In the genomic region with DNA sequence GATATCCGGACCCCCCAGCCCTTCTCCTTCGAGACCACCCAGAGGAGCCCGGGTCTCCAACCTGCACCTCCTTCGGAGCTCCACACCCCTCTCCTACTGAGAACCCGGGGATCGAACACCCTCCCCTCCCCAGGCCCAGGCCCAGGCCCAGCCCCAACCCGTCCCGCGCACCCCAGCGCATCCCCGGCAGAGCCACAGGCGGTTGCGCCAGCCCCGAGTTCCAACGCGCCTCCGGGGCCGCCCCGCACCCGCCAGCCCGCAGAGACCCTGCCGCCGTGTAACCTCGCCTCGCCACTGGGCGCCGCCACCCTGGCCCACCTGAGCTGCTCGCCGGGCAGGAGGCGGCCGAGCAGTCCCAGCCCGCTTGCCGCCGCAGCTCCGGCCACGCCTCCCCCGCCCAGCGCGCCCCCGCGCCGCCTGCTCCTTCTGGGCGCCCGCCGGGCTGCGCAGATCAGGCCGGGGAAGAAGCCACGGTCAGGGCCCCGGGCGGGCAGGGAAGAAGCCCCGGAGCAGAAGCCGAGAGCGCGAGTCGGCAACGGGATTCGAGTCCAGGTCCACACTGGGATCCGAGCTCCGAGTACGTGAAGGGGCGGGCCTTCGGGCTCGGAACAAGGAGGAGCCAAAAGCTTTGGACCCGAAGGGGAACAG, we compare ENCODE assay signal across 8 cellular contexts. TPM values are rescaled to one million over a fixed set of nuclear protein-coding genes. Genes with fewer than 3 reads are reported as not detected.
DNase-seq lines count a peak whose midpoint lies in the region; ATAC-seq and TF ChIP-seq lines count a peak whose summit lies in the region.

Gene MBOAT7, minus strand, starts transcription at position 561 of the 648 bp plus-strand sequence. CDS start 1,072 bp downstream, outside the sequence.

- H3K27me3 ChIP-seq in cardiac muscle cell = no peaks in the 10 kb centered on the region

- ATAC-seq in GM19372 (IDR thresholded peaks at IDR 0.05; ENCODE audit: low read depth, unreplicated experiment) (peak; percentile 12), HG03439 (IDR thresholded peaks at IDR 0.05; ENCODE audit: unreplicated experiment) (peak; percentile 15)

- peaks cover 11% of the 10 kb centered on the region for H3K4me1 ChIP-seq in cardiac muscle cell (ENCODE audit: low read depth)

- no peaks in the 10 kb centered on the region for H3K9me3 ChIP-seq in cardiac muscle cell (ENCODE audit: low read depth)

- no peaks in the 10 kb centered on the region for H3K27me3 Mint-ChIP-seq in activated CD4-positive, alpha-beta memory T cell treated with anti-CD3 and anti-CD28 coated beads, Interleukin-2, amount 10 ng/mL, durations not matched to agents 7 days and 5 days

- H3K9me3 Mint-ChIP-seq in activated CD4-positive, alpha-beta memory T cell treated with anti-CD3 and anti-CD28 coated beads, Interleukin-2, amount 10 ng/mL, durations not matched to agents 7 days and 5 days = no peaks in the 10 kb centered on the region

- peak; percentile 16 for TF ChIP-seq CTCF in cardiac muscle cell (IDR thresholded peaks at IDR 0.05; ENCODE audit: low read depth, low read length)

- DNase-seq in DMS153 (lab: John Stamatoyannopoulos, UW) (peak; percentile 67), cardiac muscle cell (ENCODE audit: low read depth in 1 of 2, low spot score in 1 of 2) (no peak), renal cortical epithelial cell (ENCODE audit: low read depth) (no peak), AG08395 (ENCODE audit: low spot score) (no peak)
- DNase-seq in activated CD4-positive, alpha-beta memory T cell treated with anti-CD3 and anti-CD28 coated beads, Interleukin-2, amount 10 ng/mL, durations not matched to agents 7 days and 5 days = no peak
- no peak for DNase-seq in stimulated activated CD4-positive, alpha-beta T cell treated with anti-CD3 and anti-CD28 coated beads, Interleukin-1b, Interleukin-23, amount 100 ng/mL, for 48 hours

- peak within 1 kb of the TSS; percentile 67 for H3K4me3 ChIP-seq in cardiac muscle cell

- H3K36me3 ChIP-seq in cardiac muscle cell = peaks cover 9% of the 10 kb centered on the region

- peak within 1 kb of the TSS; percentile 99 for H3K27ac Mint-ChIP-seq in activated CD4-positive, alpha-beta memory T cell treated with anti-CD3 and anti-CD28 coated beads, Interleukin-2, amount 10 ng/mL, durations not matched to agents 7 days and 5 days

- CTCF ChIA-PET in activated CD4-positive, alpha-beta memory T cell treated with anti-CD3 and anti-CD28 coated beads, Interleukin-2, amount 10 ng/mL, durations not matched to agents 7 days and 5 days (lab: Charles Lee) = interaction anchor here (0.7 to 5.4 kb wide), 15 partner anchors 11 to 1465 kb away, joined by 3 to 43 read pairs (median 5); partner anchors contain the start of genes CNOT3, LENG1, PRPF31 and RPS9

- H3K4me3 Mint-ChIP-seq in activated CD4-positive, alpha-beta memory T cell treated with anti-CD3 and anti-CD28 coated beads, Interleukin-2, amount 10 ng/mL, durations not matched to agents 7 days and 5 days = peak within 1 kb of the TSS; percentile 85

- peaks cover 41% of the 10 kb centered on the region for H3K4me1 Mint-ChIP-seq in activated CD4-positive, alpha-beta memory T cell treated with anti-CD3 and anti-CD28 coated beads, Interleukin-2, amount 10 ng/mL, durations not matched to agents 7 days and 5 days

- H3K27ac ChIP-seq in cardiac muscle cell = peak within 1 kb of the TSS; percentile 98

- H3K36me3 Mint-ChIP-seq in activated CD4-positive, alpha-beta memory T cell treated with anti-CD3 and anti-CD28 coated beads, Interleukin-2, amount 10 ng/mL, durations not matched to agents 7 days and 5 days (ENCODE audit: low read depth) = peaks cover 35% of the 10 kb centered on the region

- POLR2A ChIA-PET in activated CD4-positive, alpha-beta memory T cell treated with anti-CD3 and anti-CD28 coated beads, Interleukin-2, amount 10 ng/mL, durations not matched to agents 7 days and 5 days (lab: Charles Lee) = interaction anchor here (0.7 to 7.8 kb wide), 13 partner anchors 11 to 260 kb away, joined by 3 to 169 read pairs (median 6); partner anchors contain the start of genes CNOT3, LENG1, LENG8 and PRPF31

RNA-seq across cellular contexts. Expression of gene MBOAT7, which starts in this region (rescaled TPM):
- total RNA-seq in activated CD4-positive, alpha-beta memory T cell treated with anti-CD3 and anti-CD28 coated beads, Interleukin-2, amount 10 ng/mL, durations not matched to agents 7 days and 5 days = 10 to 100 TPM; 90.8 to 93.4 TPM
- 131 and 134 TPM in 2 replicates for total RNA-seq in cardiac muscle cell
- 118 and 128 TPM in 2 replicates for polyA plus RNA-seq in cardiac muscle cell
- total RNA-seq in renal cortical epithelial cell = 32.6 and 132 TPM in 2 replicates
